In genomic region chr2:27211943-27212625, GRCh38 we compare ENCODE assay signal across 1 cellular context.
TF ChIP-seq lines count a peak whose summit lies in the region.

A gene with protein sequence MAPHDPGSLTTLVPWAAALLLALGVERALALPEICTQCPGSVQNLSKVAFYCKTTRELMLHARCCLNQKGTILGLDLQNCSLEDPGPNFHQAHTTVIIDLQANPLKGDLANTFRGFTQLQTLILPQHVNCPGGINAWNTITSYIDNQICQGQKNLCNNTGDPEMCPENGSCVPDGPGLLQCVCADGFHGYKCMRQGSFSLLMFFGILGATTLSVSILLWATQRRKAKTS (plus strand): TSS chr2:27212041. CDS start chr2:27212369, 328 bp downstream.
Gene SLC5A6 (minus strand): TSS chr2:27212268. CDS start chr2:27207650, 4,618 bp downstream.

TF ChIP-seq in HepG2, 621 proteins besides CTCF, POLR2A, EP300 and RAD21 (continued from another document and continues in another):
- TF ChIP-seq ZNF18 (CRISPR knock-in tag; IDR thresholded peaks at IDR 0.05; ENCODE audit: insufficient replicate concordance) (peak; percentile 77), RNF2 (conservative IDR thresholded peaks at IDR 0.05; ENCODE audit: low read depth) (peak; percentile 53), SMARCE1 (IDR thresholded peaks at IDR 0.05; ENCODE audit: borderline replicate concordance) (no peak), ZNF292 (CRISPR knock-in tag; IDR thresholded peaks at IDR 0.05; ENCODE audit: borderline replicate concordance, low read depth) (no peak; the same call in 1 of the 2 replicates), LCORL (IDR thresholded peaks at IDR 0.05) (no peak), LCORL (CRISPR knock-in tag; IDR thresholded peaks at IDR 0.05) (peak; percentile 15; the same call in 1 of the 2 replicates), SMAD9 (CRISPR knock-in tag; IDR thresholded peaks at IDR 0.05) (no peak), ZNF326 (CRISPR knock-in tag; IDR thresholded peaks at IDR 0.05; ENCODE audit: borderline replicate concordance) (no peak), REXO4 (CRISPR knock-in tag; IDR thresholded peaks at IDR 0.05; ENCODE audit: borderline replicate concordance) (0 out of 2 replicates have a peak, but pooled peaks have one; percentile 79), ZFYVE20 (CRISPR knock-in tag; IDR thresholded peaks at IDR 0.05; ENCODE audit: borderline replicate concordance, low read depth) (no peak; the same call in 1 of the 2 replicates), JARID2 (CRISPR knock-in tag; IDR thresholded peaks at IDR 0.05; ENCODE audit: insufficient replicate concordance) (peak; percentile 74), CHD4 (IDR thresholded peaks at IDR 0.05; ENCODE audit: borderline replicate concordance, low read length) (no peak), ZNF382 (CRISPR knock-in tag; IDR thresholded peaks at IDR 0.05; ENCODE audit: borderline replicate concordance) (no peak), ZNF781 (CRISPR knock-in tag; IDR thresholded peaks at IDR 0.05; ENCODE audit: borderline replicate concordance, not compliant biosample characterization) (peak; percentile 94), JUN (CRISPR knock-in tag; IDR thresholded peaks at IDR 0.05) (0 out of 2 replicates have a peak, but pooled peaks have one; percentile 66), MXD1 (CRISPR knock-in tag; IDR thresholded peaks at IDR 0.05) (peak; percentile 76; the same call in 1 of the 2 replicates), ZNF430 (CRISPR knock-in tag; IDR thresholded peaks at IDR 0.05) (peak; percentile 74; the same call in 1 of the 2 replicates), ZHX2 (IDR thresholded peaks at IDR 0.05; ENCODE audit: low read depth) (peak; percentile 81), ZHX2 (CRISPR knock-in tag; IDR thresholded peaks at IDR 0.05; ENCODE audit: borderline replicate concordance) (no peak; the same call in none of the 2 replicates), ZNF282 (IDR thresholded peaks at IDR 0.05; ENCODE audit: partially characterized antibody) (no peak), ONECUT2 (CRISPR knock-in tag; IDR thresholded peaks at IDR 0.05) (no peak), ZNF20 (CRISPR knock-in tag; IDR thresholded peaks at IDR 0.05) (no peak; the same call in 1 of the 2 replicates), RFX1 (IDR thresholded peaks at IDR 0.05) (no peak; the same call in 1 of the 2 replicates), DPF2 (CRISPR knock-in tag; IDR thresholded peaks at IDR 0.05; ENCODE audit: borderline replicate concordance, low read depth) (no peak), ZSCAN20 (CRISPR knock-in tag; IDR thresholded peaks at IDR 0.05; ENCODE audit: borderline replicate concordance) (0 out of 2 replicates have a peak, but pooled peaks have one; percentile 17), USF2 (IDR thresholded peaks at IDR 0.05; ENCODE audit: low read depth, low read length) (no peak), USF2 (CRISPR knock-in tag; IDR thresholded peaks at IDR 0.05; ENCODE audit: borderline replicate concordance) (no peak; the same call in 1 of the 2 replicates), BRF2 (CRISPR knock-in tag; IDR thresholded peaks at IDR 0.05) (no peak; the same call in 1 of the 2 replicates), NFE2L1 (CRISPR knock-in tag; IDR thresholded peaks at IDR 0.05; ENCODE audit: borderline replicate concordance) (peak; percentile 93; the same call in 1 of the 2 replicates), ZNF337 (CRISPR knock-in tag; IDR thresholded peaks at IDR 0.05; ENCODE audit: borderline replicate concordance, low read depth) (no peak), FOXA1 (IDR thresholded peaks at IDR 0.05) (no peak), FOXA1 (CRISPR knock-in tag; IDR thresholded peaks at IDR 0.05) (peak; percentile 76), ZBTB3 (CRISPR knock-in tag; IDR thresholded peaks at IDR 0.05; ENCODE audit: borderline replicate concordance, low read depth) (0 out of 2 replicates have a peak, but pooled peaks have one; percentile 47), CENPBD1 (CRISPR knock-in tag; IDR thresholded peaks at IDR 0.05; ENCODE audit: borderline replicate concordance, low read depth) (no peak; the same call in 1 of the 2 replicates), ESRRA (CRISPR knock-in tag; IDR thresholded peaks at IDR 0.05; ENCODE audit: low read depth) (0 out of 2 replicates have a peak, but pooled peaks have one; percentile 44), ZBTB7A (CRISPR knock-in tag; IDR thresholded peaks at IDR 0.05) (peak; percentile 90), ZFP91 (CRISPR knock-in tag; IDR thresholded peaks at IDR 0.05; ENCODE audit: borderline replicate concordance) (peak; percentile 92; the same call in 1 of the 2 replicates), GFI1 (CRISPR knock-in tag; IDR thresholded peaks at IDR 0.05; ENCODE audit: borderline replicate concordance) (peak; percentile 62; the same call in 1 of the 2 replicates), RFX3 (CRISPR knock-in tag; IDR thresholded peaks at IDR 0.05) (no peak), NAIF1 (CRISPR knock-in tag; IDR thresholded peaks at IDR 0.05; ENCODE audit: borderline replicate concordance) (peak; percentile 90; the same call in 1 of the 2 replicates), KMT2B (CRISPR knock-in tag; IDR thresholded peaks at IDR 0.05) (no peak), ZBTB7B (CRISPR knock-in tag; IDR thresholded peaks at IDR 0.05) (0 out of 2 replicates have a peak, but pooled peaks have one; percentile 45), ZNF207 (IDR thresholded peaks at IDR 0.05; ENCODE audit: borderline replicate concordance) (no peak)
- TF ChIP-seq, protein P1, sequence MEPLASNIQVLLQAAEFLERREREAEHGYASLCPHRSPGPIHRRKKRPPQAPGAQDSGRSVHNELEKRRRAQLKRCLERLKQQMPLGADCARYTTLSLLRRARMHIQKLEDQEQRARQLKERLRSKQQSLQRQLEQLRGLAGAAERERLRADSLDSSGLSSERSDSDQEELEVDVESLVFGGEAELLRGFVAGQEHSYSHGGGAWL (CRISPR knock-in tag; IDR thresholded peaks at IDR 0.05), result peak; percentile 12; the same call in 1 of the 2 replicates
- TF ChIP-seq, protein P2, sequence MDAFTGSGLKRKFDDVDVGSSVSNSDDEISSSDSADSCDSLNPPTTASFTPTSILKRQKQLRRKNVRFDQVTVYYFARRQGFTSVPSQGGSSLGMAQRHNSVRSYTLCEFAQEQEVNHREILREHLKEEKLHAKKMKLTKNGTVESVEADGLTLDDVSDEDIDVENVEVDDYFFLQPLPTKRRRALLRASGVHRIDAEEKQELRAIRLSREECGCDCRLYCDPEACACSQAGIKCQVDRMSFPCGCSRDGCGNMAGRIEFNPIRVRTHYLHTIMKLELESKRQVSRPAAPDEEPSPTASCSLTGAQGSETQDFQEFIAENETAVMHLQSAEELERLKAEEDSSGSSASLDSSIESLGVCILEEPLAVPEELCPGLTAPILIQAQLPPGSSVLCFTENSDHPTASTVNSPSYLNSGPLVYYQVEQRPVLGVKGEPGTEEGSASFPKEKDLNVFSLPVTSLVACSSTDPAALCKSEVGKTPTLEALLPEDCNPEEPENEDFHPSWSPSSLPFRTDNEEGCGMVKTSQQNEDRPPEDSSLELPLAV (CRISPR knock-in tag; conservative IDR thresholded peaks at IDR 0.05; ENCODE audit: low read depth), result no peak
- TF ChIP-seq, protein P3, sequence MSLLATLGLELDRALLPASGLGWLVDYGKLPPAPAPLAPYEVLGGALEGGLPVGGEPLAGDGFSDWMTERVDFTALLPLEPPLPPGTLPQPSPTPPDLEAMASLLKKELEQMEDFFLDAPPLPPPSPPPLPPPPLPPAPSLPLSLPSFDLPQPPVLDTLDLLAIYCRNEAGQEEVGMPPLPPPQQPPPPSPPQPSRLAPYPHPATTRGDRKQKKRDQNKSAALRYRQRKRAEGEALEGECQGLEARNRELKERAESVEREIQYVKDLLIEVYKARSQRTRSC (CRISPR knock-in tag; IDR thresholded peaks at IDR 0.05; ENCODE audit: low read depth), result peak; percentile 87
